ENCODE assay signal across 6 cellular contexts in genomic region chr3:36656873-36657272, GRCh38.
"Had no signal": no experiment of that assay in that cellular context is flagged by ENCODE, and none has a peak within 500 bp of the region (broad histone marks: within the 10 kb centered on the region; RNA-seq: fewer than 3 reads in every experiment).

No MANE protein-coding gene starts in this region.

- H3K27ac ChIP-seq: HL-60, KMS-11 had no signal

- DNase-seq: IMR-90, KBM-7, KG1 had no signal

- H3K4me2 ChIP-seq: KMS-11 had no signal

- FAIRE-seq: HTR-8/SVneo had no signal

- H3K9ac ChIP-seq: KMS-11 had no signal
